In the genomic region with DNA sequence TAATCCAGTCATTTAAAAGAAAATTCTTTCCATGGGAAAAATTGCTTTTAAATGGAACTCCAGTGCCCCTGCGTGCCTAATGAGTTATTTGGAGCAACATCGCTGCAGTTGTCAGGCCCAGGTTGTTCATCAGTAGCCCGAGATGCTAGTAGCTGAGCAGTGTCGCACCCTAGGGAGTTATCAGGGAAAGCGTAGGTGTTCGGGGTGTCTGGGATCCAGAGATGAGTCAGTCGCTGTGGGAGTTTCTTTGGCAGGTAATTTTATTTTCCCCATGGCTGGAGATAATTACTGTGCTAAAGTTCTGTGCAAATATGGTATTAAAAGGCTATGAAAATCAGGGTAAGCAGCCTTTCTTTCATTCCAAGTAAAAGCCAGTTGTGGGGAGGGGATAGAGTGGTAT, we compare ENCODE assay signal across 13 cellular contexts. TPM values are rescaled to one million over a fixed set of nuclear protein-coding genes. Genes with fewer than 3 reads are reported as not detected.
DNase-seq lines count a peak whose midpoint lies in the region; ATAC-seq lines count a peak whose summit lies in the region.
"Had no signal": no experiment of that assay in that cellular context is flagged by ENCODE, and none has a peak within 500 bp of the region (broad histone marks: within the 10 kb centered on the region; RNA-seq: fewer than 3 reads in every experiment).

No MANE protein-coding gene starts in this region.

- ATAC-seq in GM18867 (IDR thresholded peaks at IDR 0.05; ENCODE audit: unreplicated experiment) (peak; percentile 82), GM21723 (IDR thresholded peaks at IDR 0.05; ENCODE audit: unreplicated experiment) (peak; percentile 80), HG03457 (IDR thresholded peaks at IDR 0.05; ENCODE audit: unreplicated experiment) (peak; percentile 71)

- peak in 34 of 56 donors; percentile 2 to 75 (median 30) for DNase-seq in nucleus accumbens (lab: John Stamatoyannopoulos, UW)
- no peak for DNase-seq in SKM-1 (lab: John Stamatoyannopoulos, UW; ENCODE audit: unreplicated experiment)
- no peak for DNase-seq in NOMO-1 treated with DMSO at 0.1 percent for 48 hours (lab: John Stamatoyannopoulos, UW; ENCODE audit: unreplicated experiment)
- no peak for DNase-seq in ureter (ENCODE audit: low spot score)
- DNase-seq in OCI-M2 (lab: John Stamatoyannopoulos, UW; ENCODE audit: unreplicated experiment): no peak
- DNase-seq: activated CD4-positive, alpha-beta T cell treated with anti-CD3 and anti-CD28 coated beads, Interleukin-2, amount 50 U/mL, for 4 hours; Karpas-422; NCI-H510A; pancreas; SW 1271 had no signal

RNA-seq across cellular contexts. Expression of a gene that starts 49.4 kb away (rescaled TPM):
- total RNA-seq in ureter: 39.4 TPM

Comparison
In these comparisons a context has a peak if more than half of its experiments do, and no peak if none do; other contexts are left out.
1. DNase-seq: peak in nucleus accumbens (34 of 56); none in SKM-1 (single experiment), NOMO-1 treated with DMSO at 0.1 percent for 48 hours (single experiment), ureter (single experiment) and OCI-M2 (single experiment).
2. Peak in every context shown above with its lines, with median percentiles within 50 percentile points of each other: ATAC-seq.